ENCODE assay signal across 8 cellular contexts in genomic region chr3:37055077-37055476, GRCh38.
DNase-seq lines count a peak whose midpoint lies in the region; ATAC-seq and TF ChIP-seq lines count a peak whose summit lies in the region.
"Not testable (repeated sequence)": the region's sequence is repeated elsewhere in the genome, so short reads cannot be mapped to it uniquely, and the experiment has no call there.

No MANE protein-coding gene starts in this region.

- POLR2A ChIA-PET in activated CD8-positive, alpha-beta T cell treated with anti-CD3 and anti-CD28 coated beads for 36 hours (lab: Charles Lee), result not testable (repeated sequence)

- intact Hi-C loops in activated CD8-positive, alpha-beta T cell treated with anti-CD3 and anti-CD28 coated beads for 36 hours (cut with micrococcal nuclease); esophagus muscularis mucosa (cut with DNase I); lower lobe of right lung (cut with DNase I): not testable (repeated sequence)
- intact Hi-C loops in ascending aorta (cut with DNase I), result loop anchor here (2.0 to 5.0 kb wide), 3 partner anchors 20 to 57 kb away; no protein-coding TSS in a partner anchor
- intact Hi-C loops in gastrocnemius medialis (cut with DNase I; ENCODE audit: low total_unique reads), result loop anchor here (2.0 kb wide), 1 partner anchor 62 kb away; the partner anchor contains the start of genes EPM2AIP1 and MLH1

- WGBS in esophagus muscularis mucosa, result 92% methylated on average over 8 of the region's 8 CpGs

- TF ChIP-seq EP300 in esophagus muscularis mucosa (IDR thresholded peaks at IDR 0.05), result not testable (repeated sequence)

- not testable (repeated sequence) for H3K4me3 Mint-ChIP-seq in activated CD8-positive, alpha-beta T cell treated with anti-CD3 and anti-CD28 coated beads for 36 hours

- ATAC-seq in activated CD8-positive, alpha-beta T cell treated with anti-CD3 and anti-CD28 coated beads for 36 hours; lower lobe of right lung: not testable (repeated sequence)
- peak; percentile 70 to 73 for ATAC-seq in gastrocnemius medialis

- H3K27me3 ChIP-seq in ACC112 (ENCODE audit: insufficient read depth, low read length); ascending aorta; esophagus muscularis mucosa; lower lobe of right lung (ENCODE audit: low read depth); gastrocnemius medialis: not testable (repeated sequence)

- H3K79me2 ChIP-seq in ACC112 (ENCODE audit: control insufficient read depth, insufficient read depth, low read length, unreplicated experiment), result not testable (repeated sequence)

- TF ChIP-seq POLR2A in esophagus muscularis mucosa (IDR thresholded peaks at IDR 0.05; ENCODE audit: low read depth); gastrocnemius medialis (IDR thresholded peaks at IDR 0.05): not testable (repeated sequence)

- not testable (repeated sequence) for H3K9me3 Mint-ChIP-seq in activated CD8-positive, alpha-beta T cell treated with anti-CD3 and anti-CD28 coated beads for 36 hours

- H3K36me3 ChIP-seq in ACC112 (ENCODE audit: insufficient read depth, low read length) (peaks cover 13% of the 10 kb centered on the region), ascending aorta (peaks cover 10 to 40% of the 10 kb centered on the region in 2 donors), esophagus muscularis mucosa (peaks cover 16 to 77% (median 44%) of the 10 kb centered on the region in 4 donors), lower lobe of right lung (peaks cover 86% of the 10 kb centered on the region), gastrocnemius medialis (peaks cover 0 to 51% of the 10 kb centered on the region in 2 donors)

- TF ChIP-seq CTCF in activated CD8-positive, alpha-beta T cell treated with anti-CD3 and anti-CD28 coated beads for 36 hours (IDR thresholded peaks at IDR 0.05); ascending aorta (IDR thresholded peaks at IDR 0.05); esophagus muscularis mucosa (IDR thresholded peaks at IDR 0.05); lower lobe of right lung (IDR thresholded peaks at IDR 0.05); gastrocnemius medialis (IDR thresholded peaks at IDR 0.05 in 4 of 5, conservative IDR thresholded peaks at IDR 0.05 in 1 of 5): not testable (repeated sequence)

- DNase-seq in MV-4-11 (lab: John Stamatoyannopoulos, UW) (peak; percentile 10), gastrocnemius medialis (peak; percentile 43 to 85)
- DNase-seq in activated CD8-positive, alpha-beta T cell treated with anti-CD3 and anti-CD28 coated beads for 36 hours; ascending aorta (ENCODE audit: low spot score in 2 of 2); esophagus muscularis mucosa (ENCODE audit: extremely low spot score); lower lobe of right lung: not testable (repeated sequence)

- H3K27ac ChIP-seq in ACC112 (ENCODE audit: low read depth, low read length) (peak overlapping the region; percentile 85), ascending aorta (peak overlapping the region; percentile 80 to 92), esophagus muscularis mucosa (replicated peaks in 1 of 4) (peak overlapping the region; percentile 56 to 70 (median 63)), lower lobe of right lung (peak overlapping the region; percentile 4), gastrocnemius medialis (peak overlapping the region; percentile 86 to 90 (median 89)), temporal lobe (ENCODE audit: low read depth, low read length) (peak overlapping the region; percentile 79)

- H2AFZ ChIP-seq in ACC112 (ENCODE audit: low read length, unreplicated experiment), result not testable (repeated sequence)

- peaks cover 40% of the 10 kb centered on the region for H3K36me3 Mint-ChIP-seq in activated CD8-positive, alpha-beta T cell treated with anti-CD3 and anti-CD28 coated beads for 36 hours (ENCODE audit: low read depth)

- CTCF ChIA-PET in activated CD8-positive, alpha-beta T cell treated with anti-CD3 and anti-CD28 coated beads for 36 hours (lab: Charles Lee), result interaction anchor here (2.0 kb wide), 1 partner anchor 30 kb away, joined by 6 read pairs; no protein-coding TSS in a partner anchor

- not testable (repeated sequence) for H3K4me3 ChIP-seq in ACC112 (ENCODE audit: low read depth, low read length); ascending aorta; esophagus muscularis mucosa; lower lobe of right lung; gastrocnemius medialis

- H3K27me3 Mint-ChIP-seq in activated CD8-positive, alpha-beta T cell treated with anti-CD3 and anti-CD28 coated beads for 36 hours, result not testable (repeated sequence)

- H3K9me3 ChIP-seq in ascending aorta, esophagus muscularis mucosa, lower lobe of right lung, gastrocnemius medialis: not testable (repeated sequence)

- peak overlapping the region; percentile 92 for H3K27ac Mint-ChIP-seq in activated CD8-positive, alpha-beta T cell treated with anti-CD3 and anti-CD28 coated beads for 36 hours

- in situ Hi-C loops in gastrocnemius medialis (cut with MboI; ENCODE audit: low sequenced_read_pairs in 4 of 4), result not testable (repeated sequence)

- H3K4me1 ChIP-seq in ACC112 (ENCODE audit: control insufficient read depth, insufficient read depth, low read length, unreplicated experiment) (peaks cover 25% of the 10 kb centered on the region), ascending aorta (peaks cover 13 to 57% of the 10 kb centered on the region in 2 donors), esophagus muscularis mucosa (peaks cover 39 to 48% (median 42%) of the 10 kb centered on the region in 4 donors), lower lobe of right lung (peaks cover 20% of the 10 kb centered on the region), gastrocnemius medialis (peaks cover 32 to 44% of the 10 kb centered on the region in 2 donors)

- H3K4me1 Mint-ChIP-seq in activated CD8-positive, alpha-beta T cell treated with anti-CD3 and anti-CD28 coated beads for 36 hours (ENCODE audit: low read depth), result peaks cover 21% of the 10 kb centered on the region

Comparison
In these comparisons a context has a peak if more than half of its experiments do, and no peak if none do; other contexts are left out.
1. H3K27ac ChIP-seq: peak in every context shown above with its lines; median percentile 89 in gastrocnemius medialis; 86 in ascending aorta; 85 in ACC112; 79 in temporal lobe; 63 in esophagus muscularis mucosa; 4 in lower lobe of right lung.